ENCODE assay signal across 1 cellular context in the genomic region with DNA sequence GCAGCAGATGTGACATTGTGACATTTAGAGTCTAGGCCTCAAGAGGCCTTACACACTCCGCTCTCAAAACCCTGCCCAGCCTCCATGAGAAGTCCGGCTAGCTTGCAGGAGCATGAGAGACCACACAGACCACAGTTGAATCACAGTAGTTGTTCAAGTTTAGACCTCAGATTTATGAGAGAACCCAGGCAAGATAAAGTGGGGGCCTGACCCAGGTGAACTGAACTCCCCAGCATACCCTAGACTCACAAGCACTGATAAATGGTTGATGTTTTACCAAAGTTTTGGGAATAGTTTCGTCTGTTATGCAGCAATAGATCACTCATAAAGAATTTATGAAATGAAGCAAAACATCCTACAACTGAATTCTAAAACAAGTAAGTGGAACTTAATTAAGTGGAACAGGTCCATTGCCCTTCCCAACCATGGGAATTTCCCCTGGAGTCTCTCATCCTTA.
TF ChIP-seq lines count a peak whose summit lies in the region.

No MANE protein-coding gene starts in this region.

TF ChIP-seq in H1, 55 proteins besides CTCF, POLR2A, EP300 and RAD21:
- no peak for TF ChIP-seq SIX5 (IDR thresholded peaks at IDR 0.05; ENCODE audit: low read depth, low read length)
